In genomic region chr12:31906581-31907286, GRCh38 we compare ENCODE assay signal across 11 cellular contexts. TPM values are rescaled to one million over a fixed set of nuclear protein-coding genes. Genes with fewer than 3 reads are reported as not detected.
DNase-seq lines count a peak whose midpoint lies in the region; ATAC-seq and TF ChIP-seq lines count a peak whose summit lies in the region.
"Had no signal": no experiment of that assay in that cellular context is flagged by ENCODE, and none has a peak within 500 bp of the region (broad histone marks: within the 10 kb centered on the region; RNA-seq: fewer than 3 reads in every experiment).

No MANE protein-coding gene starts in this region.

- H3K9me3 ChIP-seq in left ventricle myocardium inferior (replicated peaks) (peaks cover 43% of the 10 kb centered on the region), upper lobe of right lung (peaks cover 4% of the 10 kb centered on the region)
- H3K9me3 ChIP-seq: uterus had no signal

- CTCF ChIA-PET in RWPE1 (lab: Yijun Ruan, JAX), result no interaction called here

- H3K27me3 Mint-ChIP-seq in dendritic cell treated with granulocyte-macrophage colony-stimulating factor and Interleukin-4, amounts not matched to agents 40 ng/mL and 50 ng/mL, for 4 days, result no peaks in the 10 kb centered on the region
- H3K27me3 Mint-ChIP-seq: activated CD8-positive, alpha-beta memory T cell treated with anti-CD3 and anti-CD28 coated beads, Interleukin-2, amount 10 ng/mL, durations not matched to agents 7 days and 5 days had no signal

- ATAC-seq in Right ventricle myocardium superior (ENCODE audit: poor library complexity) (peak; percentile 25), upper lobe of right lung (peak; percentile 77)
- ATAC-seq: activated CD8-positive, alpha-beta memory T cell treated with anti-CD3 and anti-CD28 coated beads, Interleukin-2, amount 10 ng/mL, durations not matched to agents 7 days and 5 days had no signal

- H3K4me3 ChIP-seq in left ventricle myocardium inferior, result no peak overlapping the region
- no peak overlapping the region for H3K4me3 ChIP-seq in upper lobe of right lung
- H3K4me3 ChIP-seq: uterus had no signal

- H3K4me1 Mint-ChIP-seq in dendritic cell treated with granulocyte-macrophage colony-stimulating factor and Interleukin-4, amounts not matched to agents 40 ng/mL and 50 ng/mL, for 4 days (ENCODE audit: low read depth), result peaks cover 39% of the 10 kb centered on the region
- H3K4me1 Mint-ChIP-seq: activated CD8-positive, alpha-beta memory T cell treated with anti-CD3 and anti-CD28 coated beads, Interleukin-2, amount 10 ng/mL, durations not matched to agents 7 days and 5 days had no signal

- no peaks in the 10 kb centered on the region for H3K4me1 ChIP-seq in left ventricle myocardium inferior
- no peaks in the 10 kb centered on the region for H3K4me1 ChIP-seq in upper lobe of right lung
- H3K4me1 ChIP-seq: uterus had no signal

- H3K36me3 ChIP-seq in left ventricle myocardium inferior (no peaks in the 10 kb centered on the region), upper lobe of right lung (no peaks in the 10 kb centered on the region)
- H3K36me3 ChIP-seq: uterus had no signal

- no peak for TF ChIP-seq CTCF in left ventricle myocardium inferior (IDR thresholded peaks at IDR 0.05; ENCODE audit: borderline replicate concordance)
- no peak for TF ChIP-seq CTCF in upper lobe of right lung (IDR thresholded peaks at IDR 0.05)
- no peak for TF ChIP-seq CTCF in RWPE1 (conservative IDR thresholded peaks at IDR 0.05; ENCODE audit: low read depth)

- H3K9me3 Mint-ChIP-seq in dendritic cell treated with granulocyte-macrophage colony-stimulating factor and Interleukin-4, amounts not matched to agents 40 ng/mL and 50 ng/mL, for 4 days, result peaks cover 49% of the 10 kb centered on the region

- peak overlapping the region; percentile 99 for H3K27ac Mint-ChIP-seq in dendritic cell treated with granulocyte-macrophage colony-stimulating factor and Interleukin-4, amounts not matched to agents 40 ng/mL and 50 ng/mL, for 4 days
- H3K27ac Mint-ChIP-seq: activated CD8-positive, alpha-beta memory T cell treated with anti-CD3 and anti-CD28 coated beads, Interleukin-2, amount 10 ng/mL, durations not matched to agents 7 days and 5 days had no signal

- peaks cover 44% of the 10 kb centered on the region for H3K36me3 Mint-ChIP-seq in dendritic cell treated with granulocyte-macrophage colony-stimulating factor and Interleukin-4, amounts not matched to agents 40 ng/mL and 50 ng/mL, for 4 days (ENCODE audit: low read depth)

- H3K27me3 ChIP-seq in left ventricle myocardium inferior (ENCODE audit: low read depth), result no peaks in the 10 kb centered on the region
- no peaks in the 10 kb centered on the region for H3K27me3 ChIP-seq in upper lobe of right lung
- H3K27me3 ChIP-seq: uterus had no signal

- H3K4me3 Mint-ChIP-seq in dendritic cell treated with granulocyte-macrophage colony-stimulating factor and Interleukin-4, amounts not matched to agents 40 ng/mL and 50 ng/mL, for 4 days, result peak overlapping the region; percentile 42
- H3K4me3 Mint-ChIP-seq: activated CD8-positive, alpha-beta memory T cell treated with anti-CD3 and anti-CD28 coated beads, Interleukin-2, amount 10 ng/mL, durations not matched to agents 7 days and 5 days had no signal

- DNase-seq in Right ventricle myocardium superior (no peak), left ventricle myocardium inferior (no peak), MV-4-11 (lab: John Stamatoyannopoulos, UW) (peak; percentile 99), upper lobe of right lung (no peak), T-helper 9 cell (no peak), RWPE1 (ENCODE audit: low spot score) (no peak), HuH-7 (ENCODE audit: low spot score) (no peak)
- DNase-seq: activated CD8-positive, alpha-beta memory T cell treated with anti-CD3 and anti-CD28 coated beads, Interleukin-2, amount 10 ng/mL, durations not matched to agents 7 days and 5 days; aorta; uterus had no signal

- POLR2A ChIA-PET in RWPE1 (lab: Yijun Ruan, JAX; ENCODE audit: low non-redundant PET), result no interaction called here

- intact Hi-C loops in Right ventricle myocardium superior (cut with DNase I), result no loop called here
- intact Hi-C loops in left ventricle myocardium inferior (cut with micrococcal nuclease), result no loop called here
- intact Hi-C loops in dendritic cell treated with granulocyte-macrophage colony-stimulating factor and Interleukin-4, amounts not matched to agents 40 ng/mL and 50 ng/mL, for 4 days (cut with micrococcal nuclease), result loop anchor here (10.0 kb wide), 2 partner anchors 48 to 52 kb away; partner anchors contain the start of gene RESF1
- intact Hi-C loops in upper lobe of right lung (cut with DNase I), result no loop called here

- H3K27ac ChIP-seq in left ventricle myocardium inferior (replicated peaks), result no peak overlapping the region
- no peak overlapping the region for H3K27ac ChIP-seq in upper lobe of right lung
- no peak overlapping the region for H3K27ac ChIP-seq in RWPE1
- H3K27ac ChIP-seq: uterus had no signal

RNA-seq across cellular contexts. Expression of gene RESF1, which starts 52.5 kb away (rescaled TPM):
- total RNA-seq in Right ventricle myocardium superior, result 18.1 TPM
- total RNA-seq in left ventricle myocardium inferior, result 19.4 TPM
- 72.3 TPM for total RNA-seq in upper lobe of right lung
